Comparison of ENCODE assay signal across 19 cellular contexts in the genomic region with DNA sequence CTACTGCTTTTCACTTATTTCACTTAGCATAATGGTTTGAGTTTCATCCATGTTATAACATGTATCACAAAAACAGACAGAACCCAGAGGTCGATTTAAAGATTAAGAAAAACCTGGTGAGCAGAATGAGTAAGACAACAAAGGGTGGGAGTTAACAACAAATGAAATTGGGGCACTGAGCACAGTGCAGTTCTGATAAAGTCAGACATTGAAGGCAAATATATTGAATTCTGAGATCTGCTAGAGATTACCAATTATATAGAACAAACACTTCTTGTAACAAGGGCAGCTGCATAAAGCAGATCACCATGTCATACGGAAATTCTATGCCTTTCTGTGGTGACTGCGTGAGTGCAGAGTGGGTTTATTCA.
"Had no signal": no experiment of that assay in that cellular context is flagged by ENCODE, and none has a peak within 500 bp of the region (broad histone marks: within the 10 kb centered on the region; RNA-seq: fewer than 3 reads in every experiment).

No MANE protein-coding gene starts in this region.

- ATAC-seq: stimulated activated naive B cell treated with anti-CD40 and anti-IgM and Interleukin-4, amounts not matched to agents 10 μg/mL and 1 μg/mL and 100 μg/mL, for 72 hours; upper lobe of right lung had no signal

- H3K9me3 ChIP-seq: left ventricle myocardium inferior, upper lobe of right lung had no signal

- H3K4me1 ChIP-seq: left ventricle myocardium inferior, spleen, upper lobe of right lung had no signal

- H3K36me3 ChIP-seq: left ventricle myocardium inferior, spleen, upper lobe of right lung had no signal

- DNase-seq: activated CD4-positive, alpha-beta T cell treated with anti-CD3 and anti-CD28 coated beads for 1 hour; activated CD4-positive, alpha-beta T cell treated with anti-CD3 and anti-CD28 coated beads, Interleukin-2, amount 50 U/mL, for 4 hours; activated gamma-delta T cell treated with Interleukin-2 at 50 U/mL for 16 hours; activated naive CD8-positive, alpha-beta T cell treated with anti-CD3 and anti-CD28 coated beads for 36 hours; activated T-cell treated with anti-CD3 and anti-CD28 coated beads for 4 hours; caudate nucleus; immature natural killer cell; kidney glomerular epithelial cell; left ventricle myocardium inferior; mammary epithelial cell; midbrain; nephron progenitor cell; occipital lobe; retina; spleen; stimulated activated CD4-positive, alpha-beta T cell treated with anti-CD3 and anti-CD28 coated beads, Interleukin-4, amount 100 ng/mL, for 4 hours; stimulated activated naive B cell treated with anti-CD40 and anti-IgM and Interleukin-4, amounts not matched to agents 10 μg/mL and 1 μg/mL and 100 μg/mL, for 72 hours; upper lobe of right lung had no signal

- H3K4me3 ChIP-seq: left ventricle myocardium inferior, spleen, upper lobe of right lung had no signal

- H3K27ac ChIP-seq: left ventricle myocardium inferior, spleen, upper lobe of right lung, VCaP had no signal

- H3K27me3 ChIP-seq: spleen, upper lobe of right lung had no signal
